ENCODE assay signal across 26 cellular contexts in genomic region chr6:168468046-168468445, GRCh38. TPM values are rescaled to one million over a fixed set of nuclear protein-coding genes. Genes with fewer than 3 reads are reported as not detected.
"Had no signal": no experiment of that assay in that cellular context is flagged by ENCODE, and none has a peak within 500 bp of the region (broad histone marks: within the 10 kb centered on the region; RNA-seq: fewer than 3 reads in every experiment).

No MANE protein-coding gene starts in this region.

- ATAC-seq: esophagus mucosa; gastroesophageal sphincter; left cardiac atrium; left ventricle myocardium superior; natural killer cell treated with Interleukin-12 subunit alpha and Interleukin-12 subunit beta and Interleukin-15 and Interleukin-18, amount 100 ng/mL, for 72 hours; pancreas; right lobe of liver; stimulated activated naive B cell treated with anti-CD40 and anti-IgM and Interleukin-4, amounts not matched to agents 10 μg/mL and 1 μg/mL and 100 μg/mL, for 72 hours had no signal

- H3K9ac ChIP-seq: neural progenitor cell had no signal

- DNase-seq: cortex of kidney; dorsolateral prefrontal cortex; effector memory CD4-positive, alpha-beta T cell; glutamatergic neuron; immature natural killer cell; left cardiac atrium; left ventricle myocardium superior; mesenchymal stem cell; midbrain; occipital lobe; pancreas; right lobe of liver; stimulated activated CD4-positive, alpha-beta T cell treated with anti-CD3 and anti-CD28 coated beads, Interleukin-2, amount 100 ng/mL, for 24 hours; stimulated activated CD4-positive, alpha-beta T cell treated with anti-CD3 and anti-CD28 coated beads, Interleukin-4, amount 100 ng/mL, for 4 hours; stimulated activated naive B cell treated with anti-CD40 and anti-IgM and Interleukin-4, amounts not matched to agents 10 μg/mL and 1 μg/mL and 100 μg/mL, for 72 hours; stomach; thyroid gland had no signal

- H3K36me3 ChIP-seq: gastroesophageal sphincter, neural progenitor cell, pancreas, right lobe of liver, stomach, thyroid gland had no signal

- H3K27me3 ChIP-seq: gastroesophageal sphincter, neural progenitor cell, pancreas, right lobe of liver, stomach, thyroid gland had no signal

- H3K4me3 Mint-ChIP-seq: immature natural killer cell; natural killer cell treated with Interleukin-12 subunit alpha and Interleukin-12 subunit beta and Interleukin-15 and Interleukin-18, amount 100 ng/mL, for 72 hours; neural progenitor cell; stimulated activated naive B cell treated with anti-CD40 and anti-IgM and Interleukin-4, amounts not matched to agents 10 μg/mL and 1 μg/mL and 100 μg/mL, for 72 hours; type B pancreatic cell had no signal

- H3K36me3 Mint-ChIP-seq: immature natural killer cell; natural killer cell treated with Interleukin-12 subunit alpha and Interleukin-12 subunit beta and Interleukin-15 and Interleukin-18, amount 100 ng/mL, for 72 hours; neural progenitor cell; stimulated activated naive B cell treated with anti-CD40 and anti-IgM and Interleukin-4, amounts not matched to agents 10 μg/mL and 1 μg/mL and 100 μg/mL, for 72 hours; type B pancreatic cell had no signal

- H3K4me1 ChIP-seq: pancreas, right lobe of liver, thyroid gland had no signal

- H3K9me3 ChIP-seq: gastroesophageal sphincter, pancreas, right lobe of liver, thyroid gland had no signal

- H3K4me1 Mint-ChIP-seq: immature natural killer cell; stimulated activated naive B cell treated with anti-CD40 and anti-IgM and Interleukin-4, amounts not matched to agents 10 μg/mL and 1 μg/mL and 100 μg/mL, for 72 hours had no signal

- H3K4me3 ChIP-seq: dorsolateral prefrontal cortex, gastroesophageal sphincter, lung, neural progenitor cell, pancreas, right lobe of liver, skin epidermis, stomach, thyroid gland had no signal

- H3K27ac ChIP-seq: dorsolateral prefrontal cortex, gastroesophageal sphincter, neural progenitor cell, pancreas, right lobe of liver, skin epidermis, thyroid gland had no signal

- H3K4me2 ChIP-seq: neural progenitor cell had no signal

- H3K27ac Mint-ChIP-seq: immature natural killer cell; natural killer cell treated with Interleukin-12 subunit alpha and Interleukin-12 subunit beta and Interleukin-15 and Interleukin-18, amount 100 ng/mL, for 72 hours; neural progenitor cell; progenitor cell of endocrine pancreas; stimulated activated naive B cell treated with anti-CD40 and anti-IgM and Interleukin-4, amounts not matched to agents 10 μg/mL and 1 μg/mL and 100 μg/mL, for 72 hours; type B pancreatic cell had no signal

- H3K9me3 Mint-ChIP-seq: immature natural killer cell; natural killer cell treated with Interleukin-12 subunit alpha and Interleukin-12 subunit beta and Interleukin-15 and Interleukin-18, amount 100 ng/mL, for 72 hours; neural progenitor cell had no signal

- H2AFZ ChIP-seq: neural progenitor cell had no signal

- H3K27me3 Mint-ChIP-seq: stimulated activated naive B cell treated with anti-CD40 and anti-IgM and Interleukin-4, amounts not matched to agents 10 μg/mL and 1 μg/mL and 100 μg/mL, for 72 hours had no signal

RNA-seq across cellular contexts. Expression of gene SMOC2, which starts 27.1 kb away (rescaled TPM):
- total RNA-seq: fibroblast of villous mesenchyme; natural killer cell treated with Interleukin-12 subunit alpha and Interleukin-12 subunit beta and Interleukin-15 and Interleukin-18, amount 100 ng/mL, for 72 hours had no signal
- polyA plus RNA-seq: immature natural killer cell had no signal
